ENCODE assay signal across 19 cellular contexts in genomic region chr11:26792956-26793355, GRCh38.
DNase-seq lines count a peak whose midpoint lies in the region; ATAC-seq and TF ChIP-seq lines count a peak whose summit lies in the region.
"Had no signal": no experiment of that assay in that cellular context is flagged by ENCODE, and none has a peak within 500 bp of the region (broad histone marks: within the 10 kb centered on the region; RNA-seq: fewer than 3 reads in every experiment).

No MANE protein-coding gene starts in this region.

- H3K4me3 ChIP-seq in astrocyte of the spinal cord (ENCODE audit: low read depth, low read length), result no peak overlapping the region
- H3K4me3 ChIP-seq: BLaER1, MG63, SJSA1 had no signal

- TF ChIP-seq CTCF in astrocyte of the spinal cord (IDR thresholded peaks at IDR 0.05; ENCODE audit: low read depth, low read length) (no peak), osteocyte (IDR thresholded peaks at IDR 0.05) (no peak)

- peak; percentile 19 for DNase-seq in EH (ENCODE audit: low read depth)
- peak; percentile 41 for DNase-seq in astrocyte of the spinal cord (ENCODE audit: low read depth, low spot score)
- DNase-seq in fibroblast of peridontal ligament (ENCODE audit: extremely low read depth), result peak; percentile 75
- no peak for DNase-seq in osteocyte (ENCODE audit: extremely low spot score, unreplicated experiment)
- DNase-seq in stimulated activated naive B cell treated with anti-CD40 and anti-IgM and Interleukin-4, amounts not matched to agents 10 μg/mL and 1 μg/mL and 100 μg/mL, for 72 hours, result no peak
- DNase-seq in germinal center (ENCODE audit: low spot score), result no peak
- no peak for DNase-seq in SHP77 (lab: John Stamatoyannopoulos, UW)
- DNase-seq: CD4-positive, CD25-positive, alpha-beta regulatory T cell; DMS153; KG1; MG63; NCI-H1105 treated with DMSO at 0.1 percent for 48 hours; NCI-H146; NCI-H1930; NCI-H2107; NCI-H524; NCI-H774 had no signal

- ATAC-seq in stimulated activated naive B cell treated with anti-CD40 and anti-IgM and Interleukin-4, amounts not matched to agents 10 μg/mL and 1 μg/mL and 100 μg/mL, for 72 hours (replicated peaks), result no peak

- no peaks in the 10 kb centered on the region for H3K27me3 Mint-ChIP-seq in osteocyte (ENCODE audit: unreplicated experiment)
- H3K27me3 Mint-ChIP-seq in stimulated activated naive B cell treated with anti-CD40 and anti-IgM and Interleukin-4, amounts not matched to agents 10 μg/mL and 1 μg/mL and 100 μg/mL, for 72 hours, result no peaks in the 10 kb centered on the region
- H3K27me3 Mint-ChIP-seq: CD4-positive, CD25-positive, alpha-beta regulatory T cell had no signal

- H3K9me3 Mint-ChIP-seq in osteocyte (ENCODE audit: unreplicated experiment), result peaks cover 7% of the 10 kb centered on the region
- H3K9me3 Mint-ChIP-seq in stimulated activated naive B cell treated with anti-CD40 and anti-IgM and Interleukin-4, amounts not matched to agents 10 μg/mL and 1 μg/mL and 100 μg/mL, for 72 hours, result peaks cover 0 to 2% of the 10 kb centered on the region in 2 donors

- in situ Hi-C loops in astrocyte of the spinal cord (cut with HindIII; ENCODE audit: low sequenced_read_pairs), result no loop called here

- H3K4me3 Mint-ChIP-seq in osteocyte (ENCODE audit: unreplicated experiment), result no peak overlapping the region
- no peak overlapping the region for H3K4me3 Mint-ChIP-seq in stimulated activated naive B cell treated with anti-CD40 and anti-IgM and Interleukin-4, amounts not matched to agents 10 μg/mL and 1 μg/mL and 100 μg/mL, for 72 hours
- H3K4me3 Mint-ChIP-seq: CD4-positive, CD25-positive, alpha-beta regulatory T cell had no signal

- peak overlapping the region; percentile 75 for H3K27ac Mint-ChIP-seq in osteocyte (ENCODE audit: unreplicated experiment)
- no peak overlapping the region for H3K27ac Mint-ChIP-seq in stimulated activated naive B cell treated with anti-CD40 and anti-IgM and Interleukin-4, amounts not matched to agents 10 μg/mL and 1 μg/mL and 100 μg/mL, for 72 hours
- H3K27ac Mint-ChIP-seq: CD4-positive, CD25-positive, alpha-beta regulatory T cell had no signal

- H3K36me3 Mint-ChIP-seq in osteocyte (ENCODE audit: unreplicated experiment), result peaks cover 11% of the 10 kb centered on the region
- H3K36me3 Mint-ChIP-seq in stimulated activated naive B cell treated with anti-CD40 and anti-IgM and Interleukin-4, amounts not matched to agents 10 μg/mL and 1 μg/mL and 100 μg/mL, for 72 hours, result no peaks in the 10 kb centered on the region
- H3K36me3 Mint-ChIP-seq: CD4-positive, CD25-positive, alpha-beta regulatory T cell had no signal

- H3K4me1 Mint-ChIP-seq in osteocyte (ENCODE audit: unreplicated experiment), result peaks cover 14% of the 10 kb centered on the region
- no peaks in the 10 kb centered on the region for H3K4me1 Mint-ChIP-seq in stimulated activated naive B cell treated with anti-CD40 and anti-IgM and Interleukin-4, amounts not matched to agents 10 μg/mL and 1 μg/mL and 100 μg/mL, for 72 hours
- H3K4me1 Mint-ChIP-seq: CD4-positive, CD25-positive, alpha-beta regulatory T cell had no signal

Comparison
In these comparisons a context has a peak if more than half of its experiments do, and no peak if none do; other contexts are left out.
1. DNase-seq: peak in EH (single experiment), astrocyte of the spinal cord (single experiment) and fibroblast of peridontal ligament (single experiment); none in osteocyte (single experiment), stimulated activated naive B cell treated with anti-CD40 and anti-IgM and Interleukin-4, amounts not matched to agents 10 μg/mL and 1 μg/mL and 100 μg/mL, for 72 hours (single experiment), germinal center (single experiment) and SHP77 (0 of 2).